In genomic region chr20:33992923-33993799, GRCh38 we compare ENCODE assay signal across 8 cellular contexts. TPM values are rescaled to one million over a fixed set of nuclear protein-coding genes. Genes with fewer than 3 reads are reported as not detected.
DNase-seq lines count a peak whose midpoint lies in the region; ATAC-seq, FAIRE-seq and TF ChIP-seq lines count a peak whose summit lies in the region.

No MANE protein-coding gene starts in this region.

- peak overlapping the region; percentile 79 to 96 for H3K4me2 ChIP-seq in H1 (ENCODE audit: insufficient read depth in 1 of 2, low read depth in 2 of 2, low read length in 2 of 2)
- H3K4me2 ChIP-seq in mesenchymal stem cell (ENCODE audit: low read length, poor library complexity, severe bottlenecking): peak overlapping the region; percentile 82

- H3K27me3 ChIP-seq in H1 (replicated peaks in 1 of 4; ENCODE audit: control insufficient read depth in 3 of 4, extremely low read depth in 1 of 4, insufficient read depth in 3 of 4, low read length in 3 of 4) (no peaks in the 10 kb centered on the region), mesenchymal stem cell (ENCODE audit: control insufficient read depth in 1 of 2, insufficient read depth in 1 of 2, low read length in 2 of 2) (no peaks in the 10 kb centered on the region)

- H4K91ac ChIP-seq in H1 (replicated peaks; ENCODE audit: insufficient read length, low read length) (no peak overlapping the region), mesenchymal stem cell (ENCODE audit: low read length) (peak overlapping the region; percentile 93)

- H2BK120ac ChIP-seq in H1 (replicated peaks; ENCODE audit: low read depth, low read length): no peak overlapping the region
- peak overlapping the region; percentile 99 for H2BK120ac ChIP-seq in mesenchymal stem cell (ENCODE audit: low read depth, low read length)

- H3K4ac ChIP-seq in H1 (replicated peaks; ENCODE audit: insufficient read length, low read depth, low read length) (no peak overlapping the region), mesenchymal stem cell (ENCODE audit: low read depth in 1 of 2, low read length in 2 of 2) (peak overlapping the region; percentile 9 to 64)

- peak in 1 of 2 experiments; percentile 95; a peak in 2 of 3 replicates for TF ChIP-seq EP300 in H1 (IDR thresholded peaks at IDR 0.05; ENCODE audit: borderline replicate concordance in 1 of 2, low read depth in 2 of 2, low read length in 2 of 2)

- H2BK12ac ChIP-seq in H1 (ENCODE audit: low read depth, low read length) (peak overlapping the region; percentile 5; the same call in 1 of the 2 replicates), mesenchymal stem cell (ENCODE audit: low read length in 2 of 2) (peak overlapping the region in 1 of 2 experiments; percentile 1)

- no peak for FAIRE-seq in H1 (lab: Jason Lieb, UNC)

- H3K27ac ChIP-seq in H1 (ENCODE audit: low read depth, low read length) (peak overlapping the region; percentile 99), mesenchymal stem cell (ENCODE audit: low read length, poor library complexity, severe bottlenecking) (peak overlapping the region; percentile 95)

- in situ Hi-C loops in Caki2 (cut with HindIII; ENCODE audit: low pct_unique_long_range_greater_than_20kb, low sequenced_read_pairs): no loop called here

- peak overlapping the region; percentile 81 to 95 (median 86) for H3K9ac ChIP-seq in H1 (replicated peaks in 1 of 4; ENCODE audit: extremely low read depth in 1 of 4, low read depth in 3 of 4, low read length in 3 of 4)
- H3K9ac ChIP-seq in mesenchymal stem cell (ENCODE audit: low read length): peak overlapping the region; percentile 96

- peaks cover 37 to 52% of the 10 kb centered on the region in 2 experiments for H3K79me2 ChIP-seq in H1 (ENCODE audit: control insufficient read depth in 1 of 2, insufficient read depth in 2 of 2, low read length in 2 of 2)

- no peak for TF ChIP-seq RAD21 in H1 (IDR thresholded peaks at IDR 0.05 in 1 of 2, conservative IDR thresholded peaks at IDR 0.05 in 1 of 2; ENCODE audit: low read depth in 2 of 2, low read length in 2 of 2)

- TF ChIP-seq CTCF in H1 (IDR thresholded peaks at IDR 0.05; ENCODE audit: control extremely low read depth in 1 of 3, insufficient read depth in 1 of 3, low read depth in 1 of 3, low read length in 3 of 3): no peak

- H3K14ac ChIP-seq in H1 (ENCODE audit: insufficient read length) (no peak overlapping the region), mesenchymal stem cell (ENCODE audit: low read length in 2 of 2) (peak overlapping the region; percentile 6 to 68)

- WGBS in H1 (ENCODE audit: extremely low coverage in 1 of 2, insufficient coverage in 1 of 2, insufficient read length in 1 of 2, insufficient replicate concordance in 2 of 2, low coverage in 1 of 2, low lambda C conversion rate in 2 of 2, missing lambda C conversion rate in 1 of 2), 2 experiments: 1% methylated on average over 16 of the region's 49 CpGs; no CpG with 5 or more reads in 1 of the 2 experiments
- WGBS in mesenchymal stem cell: under 1% methylated on average over 44 of the region's 49 CpGs

- peaks cover 5 to 19% of the 10 kb centered on the region in 2 experiments for H4K20me1 ChIP-seq in H1 (replicated peaks in 1 of 2; ENCODE audit: control insufficient read depth in 1 of 2, insufficient read depth in 2 of 2, low read length in 2 of 2)

- POLR2A ChIA-PET in H1 (lab: Charles Lee; ENCODE audit: partially characterized antibody): interaction anchor here (0.6 to 3.9 kb wide), 36 partner anchors 8 to 223 kb away, joined by 3 to 43 read pairs (median 3); partner anchors contain the start of gene EIF2S2

- no peak overlapping the region for H2BK20ac ChIP-seq in H1 (ENCODE audit: low read length)

- TF ChIP-seq POLR2A in H1 (IDR thresholded peaks at IDR 0.05; ENCODE audit: control extremely low read depth in 1 of 2, low read depth in 2 of 2, low read length in 2 of 2): peak; percentile 75 to 97

- H2AK5ac ChIP-seq in H1 (ENCODE audit: low read depth, low read length): no peak overlapping the region; the same call in 1 of the 2 replicates
- no peak overlapping the region for H2AK5ac ChIP-seq in mesenchymal stem cell (ENCODE audit: low read length, severe bottlenecking)

- peak overlapping the region; percentile 93 for H2BK5ac ChIP-seq in H1 (ENCODE audit: low read depth, low read length)
- H2BK5ac ChIP-seq in mesenchymal stem cell (ENCODE audit: low read depth, low read length, poor library complexity, severe bottlenecking): peak overlapping the region; percentile 97

- H3K18ac ChIP-seq in H1 (ENCODE audit: extremely low read depth, low read length) (peak overlapping the region; percentile 84), mesenchymal stem cell (ENCODE audit: low read depth in 1 of 2, low read length in 2 of 2) (peak overlapping the region; percentile 94 to 95)

- peak overlapping the region; percentile 91 to 92 (median 92) for H3K4me3 ChIP-seq in H1 (ENCODE audit: extremely low read depth in 1 of 4, insufficient read depth in 2 of 4, low read depth in 3 of 4, low read length in 4 of 4)
- peak overlapping the region; percentile 87 to 93 for H3K4me3 ChIP-seq in mesenchymal stem cell (ENCODE audit: insufficient read depth in 1 of 2, low read depth in 1 of 2, low read length in 2 of 2)

- ATAC-seq in GM21390 (IDR thresholded peaks at IDR 0.05; ENCODE audit: unreplicated experiment): peak; percentile 68

- DNase-seq in Caki2 (ENCODE audit: low read depth): peak; percentile 100
- peak; percentile 46 to 99 (median 97) for DNase-seq in HUDEP-2 (lab: John Stamatoyannopoulos, UW; ENCODE audit: unreplicated experiment in 76 of 76)
- DNase-seq in NOMO-1 treated with dmso at 0.1 percent for 144 hours (lab: John Stamatoyannopoulos, UW; ENCODE audit: unreplicated experiment): peak; percentile 99
- peak; percentile 97 for DNase-seq in activated CD8-positive, alpha-beta memory T cell treated with anti-CD3 and anti-CD28 coated beads, Interleukin-2, amount 50 U/mL, for 1 hour (ENCODE audit: extremely low read depth)
- peak; percentile 97 to 99 for DNase-seq in H1 (ENCODE audit: low read depth in 1 of 2, low spot score in 2 of 2)
- peak; percentile 99 for DNase-seq in mesenchymal stem cell
- DNase-seq in stimulated activated CD8-positive, alpha-beta memory T cell treated with anti-CD3 and anti-CD28 coated beads, Interleukin-12 subunit alpha, Interleukin-12 subunit beta, amount 100 ng/mL, for 24 hours (ENCODE audit: extremely low read depth): peak; percentile 99

- peaks cover 10% of the 10 kb centered on the region for H3K23me2 ChIP-seq in H1 (ENCODE audit: low read depth, low read length)

- H3K23ac ChIP-seq in H1 (ENCODE audit: insufficient read length) (no peak overlapping the region), mesenchymal stem cell (ENCODE audit: low read length in 2 of 2) (no peak overlapping the region)

- H3K36me3 ChIP-seq in H1 (ENCODE audit: control insufficient read depth in 2 of 4, insufficient read depth in 4 of 4, low read length in 3 of 4) (no peaks in the 10 kb centered on the region), mesenchymal stem cell (ENCODE audit: control insufficient read depth in 1 of 2, insufficient read depth in 2 of 2, low read depth in 1 of 2, low read length in 2 of 2) (peaks cover 0 to 5% of the 10 kb centered on the region in 2 experiments)

- H3K79me1 ChIP-seq in H1 (ENCODE audit: low read depth, low read length) (peaks cover 16% of the 10 kb centered on the region; the same call in 1 of the 2 replicates), mesenchymal stem cell (replicated peaks; ENCODE audit: low read length, poor library complexity, severe bottlenecking) (peaks cover 13% of the 10 kb centered on the region)

- H3K56ac ChIP-seq in H1 (replicated peaks; ENCODE audit: insufficient read length, low read depth, low read length): no peak overlapping the region

- H4K5ac ChIP-seq in H1 (ENCODE audit: insufficient read length, low read depth, low read length): peak overlapping the region; percentile 80

- H4K8ac ChIP-seq in H1 (ENCODE audit: extremely low read depth, insufficient read depth, low read length) (peak overlapping the region; percentile 95; the same call in 1 of the 2 replicates), mesenchymal stem cell (ENCODE audit: low read length) (peak overlapping the region; percentile 96)

- CTCF ChIA-PET in H1 (lab: Charles Lee; ENCODE audit: partially characterized antibody): interaction anchor here (1.1 to 2.3 kb wide), 2 partner anchors 29 to 76 kb away, joined by 5 to 8 read pairs; no protein-coding TSS in a partner anchor

- H3K9me3 ChIP-seq in H1 (ENCODE audit: insufficient read depth in 2 of 2, low read depth in 1 of 2, low read length in 1 of 2): no peaks in the 10 kb centered on the region
- no peaks in the 10 kb centered on the region for H3K9me3 ChIP-seq in mesenchymal stem cell (ENCODE audit: control insufficient read depth, low read length)

- H2AFZ ChIP-seq in H1 (ENCODE audit: low read length) (peak overlapping the region; percentile 94; the same call in 1 of the 2 replicates), mesenchymal stem cell (ENCODE audit: low read depth, low read length) (peak overlapping the region; percentile 90)

- H2BK15ac ChIP-seq in H1 (ENCODE audit: low read length) (no peak overlapping the region), mesenchymal stem cell (ENCODE audit: low read depth, poor library complexity, severe bottlenecking) (peak overlapping the region; percentile 92)

- peaks cover 1 to 11% (median 5%) of the 10 kb centered on the region in 4 experiments; a peak in 5 of 7 replicates for H3K4me1 ChIP-seq in H1 (replicated peaks in 1 of 4; ENCODE audit: control insufficient read depth in 3 of 4, insufficient read depth in 4 of 4, low read length in 3 of 4)
- peaks cover 7% of the 10 kb centered on the region for H3K4me1 ChIP-seq in mesenchymal stem cell (ENCODE audit: control insufficient read depth, insufficient read depth, low read depth, low read length)

TF ChIP-seq in H1, 55 proteins besides CTCF, POLR2A, EP300 and RAD21 (continues in another document):
- TF ChIP-seq TCF12 (IDR thresholded peaks at IDR 0.05; ENCODE audit: low read depth, low read length): no peak
- TF ChIP-seq CTBP2 (IDR thresholded peaks at IDR 0.05; ENCODE audit: borderline replicate concordance, insufficient read depth, insufficient read length, low read length): no peak
- TF ChIP-seq JUND (IDR thresholded peaks at IDR 0.05; ENCODE audit: low read length): peak; percentile 89
- TF ChIP-seq TBP (IDR thresholded peaks at IDR 0.05; ENCODE audit: low read depth, low read length): peak; percentile 79

RNA-seq across cellular contexts. Expression of gene RALY, which starts 0.6 kb away (rescaled TPM):
- 258 and 327 TPM in 2 replicates for total RNA-seq in Caki2 (2014; rRNA removed; shearing (Covaris generic); ENCODE audit: low replicate concordance)
- total RNA-seq in H1 (2021; fragmentation: NEBNext Ultra II Directional; extraction: Animal tissue kit (Norgen Biotek cat#: 25700)): 148 and 150 TPM in 2 replicates
- polyA plus RNA-seq in H1 (2011; rRNA removed): 133 and 185 TPM in 2 replicates
- 176 TPM for polyA plus RNA-seq in H1 (2011; cell fraction: cytosol; rRNA removed)
- polyA plus RNA-seq in H1 (2011; cell fraction: nucleus; rRNA removed): 127 TPM
- 102 to 160 TPM (median 153 TPM) in 4 replicates for polyA plus RNA-seq in H1 (2012, experiment 1 of 2)
- polyA plus RNA-seq in H1 (2012, experiment 2 of 2): 148 TPM
- polyA plus RNA-seq in H1 (2013, experiment 1 of 2): 96.1 TPM
- 94.3 TPM for polyA plus RNA-seq in H1 (2013, experiment 2 of 2)
- 65.8 and 87.5 TPM in 2 replicates for polyA minus RNA-seq in H1 (2011; rRNA and poly(A)+ RNA removed)
- polyA minus RNA-seq in H1 (2011; cell fraction: cytosol; rRNA and poly(A)+ RNA removed): 75.6 TPM
- 64.8 TPM for polyA minus RNA-seq in H1 (2011; cell fraction: nucleus; rRNA and poly(A)+ RNA removed)
- 89.2 TPM for polyA plus RNA-seq in mesenchymal stem cell (2013, experiment 1 of 2)
- polyA plus RNA-seq in mesenchymal stem cell (2013, experiment 2 of 2): 90.9 TPM

Comparison
In these comparisons a context has a peak if more than half of its experiments do, and no peak if none do; other contexts are left out.
1. Peak in every context shown above with its lines: DNase-seq, ATAC-seq, H3K4me3 ChIP-seq and H3K27ac ChIP-seq.